Comparison of ENCODE assay signal across 11 cellular contexts in the genomic region with DNA sequence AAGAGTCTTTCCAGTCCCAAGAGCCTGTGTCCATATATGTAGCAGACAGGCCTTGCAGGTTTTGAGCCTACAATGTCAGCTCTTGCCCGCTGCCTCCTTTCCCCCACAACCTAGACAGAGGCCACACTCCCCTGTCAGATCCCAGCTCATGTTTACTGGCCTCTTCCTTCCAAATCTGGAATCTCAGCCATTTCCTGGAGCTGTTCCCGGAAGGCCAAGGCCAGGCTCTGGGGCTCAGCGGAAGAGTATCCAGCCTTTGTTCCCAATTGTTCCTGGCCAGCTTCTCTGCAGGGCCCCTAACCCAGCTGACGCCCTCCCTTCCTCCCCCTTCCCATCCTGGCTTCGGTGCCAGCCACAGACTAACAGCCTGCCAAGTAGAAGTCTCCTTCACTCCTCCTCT. TPM values are rescaled to one million over a fixed set of nuclear protein-coding genes. Genes with fewer than 3 reads are reported as not detected.
DNase-seq lines count a peak whose midpoint lies in the region; ATAC-seq and TF ChIP-seq lines count a peak whose summit lies in the region.
"Had no signal": no experiment of that assay in that cellular context is flagged by ENCODE, and none has a peak within 500 bp of the region (broad histone marks: within the 10 kb centered on the region; RNA-seq: fewer than 3 reads in every experiment).

No MANE protein-coding gene starts in this region.

- TF ChIP-seq CTCF in brain (conservative IDR thresholded peaks at IDR 0.05), result no peak

- H3K4me1 Mint-ChIP-seq in brain (peaks cover 29% of the 10 kb centered on the region), immature natural killer cell (peaks cover 0 to 11% of the 10 kb centered on the region in 2 donors)

- DNase-seq in EL (peak; percentile 85), left ventricle myocardium superior (peak; percentile 57), putamen (ENCODE audit: low spot score) (peak; percentile 75), immature natural killer cell (no peak), HT-29 (ENCODE audit: low spot score) (no peak)
- DNase-seq in activated naive CD4-positive, alpha-beta T cell treated with anti-CD3 and anti-CD28 coated beads, Interleukin-2, amount 50 U/mL, for 72 hours (ENCODE audit: low spot score in 2 of 2), result no peak
- DNase-seq: Calu3, cortex of kidney, NCI-H1092 had no signal

- H3K27me3 Mint-ChIP-seq in brain, result peaks cover 19% of the 10 kb centered on the region
- H3K27me3 Mint-ChIP-seq in immature natural killer cell (ENCODE audit: low read depth in 3 of 3), result peaks cover 2 to 10% (median 6%) of the 10 kb centered on the region in 3 donors

- H3K4me3 Mint-ChIP-seq in brain (peak overlapping the region in 1 of 5 experiments; percentile 14), immature natural killer cell (no peak overlapping the region)

- peak; percentile 56 for ATAC-seq in left ventricle myocardium superior
- ATAC-seq in activated naive CD4-positive, alpha-beta T cell treated with anti-CD3 and anti-CD28 coated beads, Interleukin-2, amount 50 U/mL, for 72 hours, result no peak
- no peak for ATAC-seq in HG03432 (IDR thresholded peaks at IDR 0.05; ENCODE audit: unreplicated experiment)

- no peaks in the 10 kb centered on the region for H3K36me3 Mint-ChIP-seq in brain
- no peaks in the 10 kb centered on the region for H3K36me3 Mint-ChIP-seq in activated naive CD4-positive, alpha-beta T cell treated with anti-CD3 and anti-CD28 coated beads, Interleukin-2, amount 50 U/mL, for 72 hours
- no peaks in the 10 kb centered on the region for H3K36me3 Mint-ChIP-seq in immature natural killer cell

- intact Hi-C loops in left ventricle myocardium superior (cut with micrococcal nuclease), result no loop called here

- H3K27ac Mint-ChIP-seq in brain, result peak overlapping the region; percentile 28 to 96 (median 86)
- H3K27ac Mint-ChIP-seq in activated naive CD4-positive, alpha-beta T cell treated with anti-CD3 and anti-CD28 coated beads, Interleukin-2, amount 50 U/mL, for 72 hours, result no peak overlapping the region
- H3K27ac Mint-ChIP-seq in immature natural killer cell, result no peak overlapping the region

- H3K9me3 Mint-ChIP-seq in brain (peaks cover 0 to 3% (median 0%) of the 10 kb centered on the region in 5 experiments), immature natural killer cell (no peaks in the 10 kb centered on the region)
- H3K9me3 Mint-ChIP-seq in activated naive CD4-positive, alpha-beta T cell treated with anti-CD3 and anti-CD28 coated beads, Interleukin-2, amount 50 U/mL, for 72 hours, result no peaks in the 10 kb centered on the region

RNA-seq across cellular contexts. Expression of gene ROBO4, which starts 1.0 kb away (rescaled TPM):
- polyA plus RNA-seq in brain (ENCODE audit: insufficient read depth, low read depth, low replicate concordance) (7.4 TPM), immature natural killer cell (not detected)
- total RNA-seq in left ventricle myocardium superior, result 27.6 TPM
- total RNA-seq in activated naive CD4-positive, alpha-beta T cell treated with anti-CD3 and anti-CD28 coated beads, Interleukin-2, amount 50 U/mL, for 72 hours, result not detected
- 0.73 TPM in 1 of 2 replicates, not detected in the other for total RNA-seq in HT-29 (2014; rRNA removed; shearing (Covaris generic))
- total RNA-seq: Calu3 had no signal

RNA-seq across cellular contexts. Expression of gene HEPN1, which starts 20.3 kb away (rescaled TPM):
- polyA plus RNA-seq in brain (ENCODE audit: insufficient read depth, low read depth, low replicate concordance) (not detected), immature natural killer cell (not detected)
- total RNA-seq in left ventricle myocardium superior, result not detected
- total RNA-seq in activated naive CD4-positive, alpha-beta T cell treated with anti-CD3 and anti-CD28 coated beads, Interleukin-2, amount 50 U/mL, for 72 hours, result not detected
- not detected in 2 replicates for total RNA-seq in HT-29 (2014; rRNA removed; shearing (Covaris generic))
- total RNA-seq: Calu3 had no signal

RNA-seq across cellular contexts. Expression of gene ROBO3, which starts 33.5 kb away (rescaled TPM):
- polyA plus RNA-seq in brain (ENCODE audit: insufficient read depth, low read depth, low replicate concordance) (7.5 TPM), immature natural killer cell (1 to 10 TPM; 2.5 to 3.4 (median 2.8) TPM)
- total RNA-seq in left ventricle myocardium superior, result 4.5 TPM
- 10 to 100 TPM; 18.0 to 24.4 TPM for total RNA-seq in activated naive CD4-positive, alpha-beta T cell treated with anti-CD3 and anti-CD28 coated beads, Interleukin-2, amount 50 U/mL, for 72 hours
- 3.8 and 5.5 TPM in 2 replicates for total RNA-seq in HT-29 (2014; rRNA removed; shearing (Covaris generic))

RNA-seq across cellular contexts. Expression of gene HEPACAM, which starts 37.1 kb away (rescaled TPM):
- polyA plus RNA-seq in brain (ENCODE audit: insufficient read depth, low read depth, low replicate concordance) (66.5 TPM), immature natural killer cell (not detected)
- total RNA-seq in left ventricle myocardium superior, result 0.62 TPM
- total RNA-seq in activated naive CD4-positive, alpha-beta T cell treated with anti-CD3 and anti-CD28 coated beads, Interleukin-2, amount 50 U/mL, for 72 hours, result not detected
- not detected in 2 replicates for total RNA-seq in HT-29 (2014; rRNA removed; shearing (Covaris generic))
- total RNA-seq: Calu3 had no signal

RNA-seq across cellular contexts. Expression of gene CCDC15, which starts 55.3 kb away (rescaled TPM):
- 2.3 TPM for polyA plus RNA-seq in brain (ENCODE audit: insufficient read depth, low read depth, low replicate concordance)
- total RNA-seq in left ventricle myocardium superior, result 0.25 TPM
- 10 to 100 TPM in 1 of 2 donors, 1 to 10 TPM in 1; 5.3 to 15.5 TPM for total RNA-seq in activated naive CD4-positive, alpha-beta T cell treated with anti-CD3 and anti-CD28 coated beads, Interleukin-2, amount 50 U/mL, for 72 hours
- polyA plus RNA-seq in immature natural killer cell, result 1 to 10 TPM in 2 of 3 donors, under 1 TPM in 1; 0.50 to 2.7 (median 1.6) TPM
- 1.2 and 1.3 TPM in 2 replicates for total RNA-seq in HT-29 (2014; rRNA removed; shearing (Covaris generic))

Comparison
In these comparisons a context has a peak if more than half of its experiments do, and no peak if none do; other contexts are left out.
1. DNase-seq: peak in EL (single experiment), left ventricle myocardium superior (single experiment) and putamen (single experiment); none in activated naive CD4-positive, alpha-beta T cell treated with anti-CD3 and anti-CD28 coated beads, Interleukin-2, amount 50 U/mL, for 72 hours (0 of 2), immature natural killer cell (0 of 3) and HT-29 (single experiment).
2. H3K27ac Mint-ChIP-seq: peak in brain (5 of 5); none in activated naive CD4-positive, alpha-beta T cell treated with anti-CD3 and anti-CD28 coated beads, Interleukin-2, amount 50 U/mL, for 72 hours (0 of 2) and immature natural killer cell (0 of 6).
3. RNA of gene ROBO4, which starts 1.0 kb away (total RNA-seq): 27.6 TPM in left ventricle myocardium superior (single experiment); not detected in activated naive CD4-positive, alpha-beta T cell treated with anti-CD3 and anti-CD28 coated beads, Interleukin-2, amount 50 U/mL, for 72 hours and 0.73 TPM in HT-29; every median in the first group is over 10 times any median in the second.